1 cellular context compared by ENCODE assay signal in the genomic region with DNA sequence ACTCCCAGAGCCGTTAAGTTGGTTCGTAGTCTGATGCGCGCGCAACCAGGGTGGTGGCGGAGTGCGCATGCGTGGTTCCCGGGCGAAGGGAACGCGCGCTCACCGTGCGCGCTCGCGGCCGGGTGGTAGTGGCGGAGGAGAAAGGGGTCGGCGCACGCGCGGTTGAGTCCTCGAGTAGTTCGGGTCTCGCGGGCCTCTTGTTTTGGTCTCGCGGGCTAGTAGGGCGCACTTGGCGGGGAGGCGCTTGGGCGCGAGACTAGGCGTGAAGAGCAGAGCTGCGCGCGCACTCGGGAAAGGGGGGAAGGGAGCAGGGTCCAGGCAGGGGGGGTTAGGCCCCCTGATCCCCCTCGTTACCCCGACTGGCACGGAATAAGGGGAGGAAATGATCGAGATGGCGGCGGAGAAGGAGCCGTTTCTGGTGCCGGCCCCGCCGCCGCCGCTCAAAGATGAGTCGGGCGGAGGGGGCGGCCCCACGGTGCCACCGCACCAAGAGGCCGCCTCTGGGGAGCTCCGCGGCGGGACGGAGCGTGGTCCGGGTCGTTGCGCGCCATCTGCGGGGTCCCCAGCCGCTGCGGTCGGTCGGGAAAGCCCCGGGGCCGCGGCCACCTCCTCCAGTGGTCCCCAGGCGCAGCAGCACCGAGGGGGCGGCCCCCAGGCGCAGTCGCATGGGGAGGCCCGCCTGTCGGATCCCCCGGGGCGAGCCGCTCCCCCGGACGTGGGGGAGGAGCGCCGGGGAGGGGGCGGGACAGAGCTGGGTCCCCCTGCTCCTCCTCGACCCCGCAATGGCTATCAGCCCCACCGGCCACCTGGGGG.
TF ChIP-seq lines count a peak whose summit lies in the region.

A gene with protein sequence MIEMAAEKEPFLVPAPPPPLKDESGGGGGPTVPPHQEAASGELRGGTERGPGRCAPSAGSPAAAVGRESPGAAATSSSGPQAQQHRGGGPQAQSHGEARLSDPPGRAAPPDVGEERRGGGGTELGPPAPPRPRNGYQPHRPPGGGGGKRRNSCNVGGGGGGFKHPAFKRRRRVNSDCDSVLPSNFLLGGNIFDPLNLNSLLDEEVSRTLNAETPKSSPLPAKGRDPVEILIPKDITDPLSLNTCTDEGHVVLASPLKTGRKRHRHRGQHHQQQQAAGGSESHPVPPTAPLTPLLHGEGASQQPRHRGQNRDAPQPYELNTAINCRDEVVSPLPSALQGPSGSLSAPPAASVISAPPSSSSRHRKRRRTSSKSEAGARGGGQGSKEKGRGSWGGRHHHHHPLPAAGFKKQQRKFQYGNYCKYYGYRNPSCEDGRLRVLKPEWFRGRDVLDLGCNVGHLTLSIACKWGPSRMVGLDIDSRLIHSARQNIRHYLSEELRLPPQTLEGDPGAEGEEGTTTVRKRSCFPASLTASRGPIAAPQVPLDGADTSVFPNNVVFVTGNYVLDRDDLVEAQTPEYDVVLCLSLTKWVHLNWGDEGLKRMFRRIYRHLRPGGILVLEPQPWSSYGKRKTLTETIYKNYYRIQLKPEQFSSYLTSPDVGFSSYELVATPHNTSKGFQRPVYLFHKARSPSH (plus strand): TSS at position 195 of the 813 bp plus-strand sequence. CDS start 188 bp downstream, at position 383.

TF ChIP-seq in K562, 482 proteins besides CTCF, POLR2A, EP300 and RAD21 (continued from another document and continues in another):
- TF ChIP-seq, protein P1, sequence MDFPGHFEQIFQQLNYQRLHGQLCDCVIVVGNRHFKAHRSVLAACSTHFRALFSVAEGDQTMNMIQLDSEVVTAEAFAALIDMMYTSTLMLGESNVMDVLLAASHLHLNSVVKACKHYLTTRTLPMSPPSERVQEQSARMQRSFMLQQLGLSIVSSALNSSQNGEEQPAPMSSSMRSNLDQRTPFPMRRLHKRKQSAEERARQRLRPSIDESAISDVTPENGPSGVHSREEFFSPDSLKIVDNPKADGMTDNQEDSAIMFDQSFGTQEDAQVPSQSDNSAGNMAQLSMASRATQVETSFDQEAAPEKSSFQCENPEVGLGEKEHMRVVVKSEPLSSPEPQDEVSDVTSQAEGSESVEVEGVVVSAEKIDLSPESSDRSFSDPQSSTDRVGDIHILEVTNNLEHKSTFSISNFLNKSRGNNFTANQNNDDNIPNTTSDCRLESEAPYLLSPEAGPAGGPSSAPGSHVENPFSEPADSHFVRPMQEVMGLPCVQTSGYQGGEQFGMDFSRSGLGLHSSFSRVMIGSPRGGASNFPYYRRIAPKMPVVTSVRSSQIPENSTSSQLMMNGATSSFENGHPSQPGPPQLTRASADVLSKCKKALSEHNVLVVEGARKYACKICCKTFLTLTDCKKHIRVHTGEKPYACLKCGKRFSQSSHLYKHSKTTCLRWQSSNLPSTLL (IDR thresholded peaks at IDR 0.05), result no peak
- TF ChIP-seq, protein P2, sequence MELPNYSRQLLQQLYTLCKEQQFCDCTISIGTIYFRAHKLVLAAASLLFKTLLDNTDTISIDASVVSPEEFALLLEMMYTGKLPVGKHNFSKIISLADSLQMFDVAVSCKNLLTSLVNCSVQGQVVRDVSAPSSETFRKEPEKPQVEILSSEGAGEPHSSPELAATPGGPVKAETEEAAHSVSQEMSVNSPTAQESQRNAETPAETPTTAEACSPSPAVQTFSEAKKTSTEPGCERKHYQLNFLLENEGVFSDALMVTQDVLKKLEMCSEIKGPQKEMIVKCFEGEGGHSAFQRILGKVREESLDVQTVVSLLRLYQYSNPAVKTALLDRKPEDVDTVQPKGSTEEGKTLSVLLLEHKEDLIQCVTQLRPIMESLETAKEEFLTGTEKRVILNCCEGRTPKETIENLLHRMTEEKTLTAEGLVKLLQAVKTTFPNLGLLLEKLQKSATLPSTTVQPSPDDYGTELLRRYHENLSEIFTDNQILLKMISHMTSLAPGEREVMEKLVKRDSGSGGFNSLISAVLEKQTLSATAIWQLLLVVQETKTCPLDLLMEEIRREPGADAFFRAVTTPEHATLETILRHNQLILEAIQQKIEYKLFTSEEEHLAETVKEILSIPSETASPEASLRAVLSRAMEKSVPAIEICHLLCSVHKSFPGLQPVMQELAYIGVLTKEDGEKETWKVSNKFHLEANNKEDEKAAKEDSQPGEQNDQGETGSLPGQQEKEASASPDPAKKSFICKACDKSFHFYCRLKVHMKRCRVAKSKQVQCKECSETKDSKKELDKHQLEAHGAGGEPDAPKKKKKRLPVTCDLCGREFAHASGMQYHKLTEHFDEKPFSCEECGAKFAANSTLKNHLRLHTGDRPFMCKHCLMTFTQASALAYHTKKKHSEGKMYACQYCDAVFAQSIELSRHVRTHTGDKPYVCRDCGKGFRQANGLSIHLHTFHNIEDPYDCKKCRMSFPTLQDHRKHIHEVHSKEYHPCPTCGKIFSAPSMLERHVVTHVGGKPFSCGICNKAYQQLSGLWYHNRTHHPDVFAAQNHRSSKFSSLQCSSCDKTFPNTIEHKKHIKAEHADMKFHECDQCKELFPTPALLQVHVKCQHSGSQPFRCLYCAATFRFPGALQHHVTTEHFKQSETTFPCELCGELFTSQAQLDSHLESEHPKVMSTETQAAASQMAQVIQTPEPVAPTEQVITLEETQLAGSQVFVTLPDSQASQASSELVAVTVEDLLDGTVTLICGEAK (IDR thresholded peaks at IDR 0.05), result no peak
- TF ChIP-seq, protein P2 (CRISPR knock-in tag; IDR thresholded peaks at IDR 0.05), result no peak
- TF ChIP-seq ZNF830 (CRISPR knock-in tag; IDR thresholded peaks at IDR 0.05), result peak; percentile 95
- TF ChIP-seq EHMT2 (IDR thresholded peaks at IDR 0.05), result no peak
- TF ChIP-seq ZNF717 (CRISPR knock-in tag; IDR thresholded peaks at IDR 0.05), result no peak
- TF ChIP-seq, protein P3, sequence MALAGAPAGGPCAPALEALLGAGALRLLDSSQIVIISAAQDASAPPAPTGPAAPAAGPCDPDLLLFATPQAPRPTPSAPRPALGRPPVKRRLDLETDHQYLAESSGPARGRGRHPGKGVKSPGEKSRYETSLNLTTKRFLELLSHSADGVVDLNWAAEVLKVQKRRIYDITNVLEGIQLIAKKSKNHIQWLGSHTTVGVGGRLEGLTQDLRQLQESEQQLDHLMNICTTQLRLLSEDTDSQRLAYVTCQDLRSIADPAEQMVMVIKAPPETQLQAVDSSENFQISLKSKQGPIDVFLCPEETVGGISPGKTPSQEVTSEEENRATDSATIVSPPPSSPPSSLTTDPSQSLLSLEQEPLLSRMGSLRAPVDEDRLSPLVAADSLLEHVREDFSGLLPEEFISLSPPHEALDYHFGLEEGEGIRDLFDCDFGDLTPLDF (CRISPR knock-in tag; IDR thresholded peaks at IDR 0.05), result no peak; the same call in 1 of the 2 replicates
- 0 out of 2 replicates have a peak, but pooled peaks have one; percentile 12 for TF ChIP-seq SMARCA5 (IDR thresholded peaks at IDR 0.05)
- TF ChIP-seq, protein P4, sequence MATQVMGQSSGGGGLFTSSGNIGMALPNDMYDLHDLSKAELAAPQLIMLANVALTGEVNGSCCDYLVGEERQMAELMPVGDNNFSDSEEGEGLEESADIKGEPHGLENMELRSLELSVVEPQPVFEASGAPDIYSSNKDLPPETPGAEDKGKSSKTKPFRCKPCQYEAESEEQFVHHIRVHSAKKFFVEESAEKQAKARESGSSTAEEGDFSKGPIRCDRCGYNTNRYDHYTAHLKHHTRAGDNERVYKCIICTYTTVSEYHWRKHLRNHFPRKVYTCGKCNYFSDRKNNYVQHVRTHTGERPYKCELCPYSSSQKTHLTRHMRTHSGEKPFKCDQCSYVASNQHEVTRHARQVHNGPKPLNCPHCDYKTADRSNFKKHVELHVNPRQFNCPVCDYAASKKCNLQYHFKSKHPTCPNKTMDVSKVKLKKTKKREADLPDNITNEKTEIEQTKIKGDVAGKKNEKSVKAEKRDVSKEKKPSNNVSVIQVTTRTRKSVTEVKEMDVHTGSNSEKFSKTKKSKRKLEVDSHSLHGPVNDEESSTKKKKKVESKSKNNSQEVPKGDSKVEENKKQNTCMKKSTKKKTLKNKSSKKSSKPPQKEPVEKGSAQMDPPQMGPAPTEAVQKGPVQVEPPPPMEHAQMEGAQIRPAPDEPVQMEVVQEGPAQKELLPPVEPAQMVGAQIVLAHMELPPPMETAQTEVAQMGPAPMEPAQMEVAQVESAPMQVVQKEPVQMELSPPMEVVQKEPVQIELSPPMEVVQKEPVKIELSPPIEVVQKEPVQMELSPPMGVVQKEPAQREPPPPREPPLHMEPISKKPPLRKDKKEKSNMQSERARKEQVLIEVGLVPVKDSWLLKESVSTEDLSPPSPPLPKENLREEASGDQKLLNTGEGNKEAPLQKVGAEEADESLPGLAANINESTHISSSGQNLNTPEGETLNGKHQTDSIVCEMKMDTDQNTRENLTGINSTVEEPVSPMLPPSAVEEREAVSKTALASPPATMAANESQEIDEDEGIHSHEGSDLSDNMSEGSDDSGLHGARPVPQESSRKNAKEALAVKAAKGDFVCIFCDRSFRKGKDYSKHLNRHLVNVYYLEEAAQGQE (CRISPR knock-in tag; IDR thresholded peaks at IDR 0.05; ENCODE audit: low read depth), result peak; percentile 71
- no peak for TF ChIP-seq IFI16 (CRISPR knock-in tag; IDR thresholded peaks at IDR 0.05)
- peak; percentile 64; the same call in 1 of the 2 replicates for TF ChIP-seq KLF1 (tag; IDR thresholded peaks at IDR 0.05)
- no peak for TF ChIP-seq KDM1A (IDR thresholded peaks at IDR 0.05)
- TF ChIP-seq TEAD4 (IDR thresholded peaks at IDR 0.05; ENCODE audit: low read length), result no peak; the same call in 1 of the 2 replicates
- 0 out of 2 replicates have a peak, but pooled peaks have one; percentile 40 for TF ChIP-seq TEAD4 (CRISPR knock-in tag; IDR thresholded peaks at IDR 0.05; ENCODE audit: borderline replicate concordance)
- TF ChIP-seq, protein P5, sequence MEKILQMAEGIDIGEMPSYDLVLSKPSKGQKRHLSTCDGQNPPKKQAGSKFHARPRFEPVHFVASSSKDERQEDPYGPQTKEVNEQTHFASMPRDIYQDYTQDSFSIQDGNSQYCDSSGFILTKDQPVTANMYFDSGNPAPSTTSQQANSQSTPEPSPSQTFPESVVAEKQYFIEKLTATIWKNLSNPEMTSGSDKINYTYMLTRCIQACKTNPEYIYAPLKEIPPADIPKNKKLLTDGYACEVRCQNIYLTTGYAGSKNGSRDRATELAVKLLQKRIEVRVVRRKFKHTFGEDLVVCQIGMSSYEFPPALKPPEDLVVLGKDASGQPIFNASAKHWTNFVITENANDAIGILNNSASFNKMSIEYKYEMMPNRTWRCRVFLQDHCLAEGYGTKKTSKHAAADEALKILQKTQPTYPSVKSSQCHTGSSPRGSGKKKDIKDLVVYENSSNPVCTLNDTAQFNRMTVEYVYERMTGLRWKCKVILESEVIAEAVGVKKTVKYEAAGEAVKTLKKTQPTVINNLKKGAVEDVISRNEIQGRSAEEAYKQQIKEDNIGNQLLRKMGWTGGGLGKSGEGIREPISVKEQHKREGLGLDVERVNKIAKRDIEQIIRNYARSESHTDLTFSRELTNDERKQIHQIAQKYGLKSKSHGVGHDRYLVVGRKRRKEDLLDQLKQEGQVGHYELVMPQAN (IDR thresholded peaks at IDR 0.05; ENCODE audit: borderline replicate concordance), result no peak
- TF ChIP-seq, protein P6, sequence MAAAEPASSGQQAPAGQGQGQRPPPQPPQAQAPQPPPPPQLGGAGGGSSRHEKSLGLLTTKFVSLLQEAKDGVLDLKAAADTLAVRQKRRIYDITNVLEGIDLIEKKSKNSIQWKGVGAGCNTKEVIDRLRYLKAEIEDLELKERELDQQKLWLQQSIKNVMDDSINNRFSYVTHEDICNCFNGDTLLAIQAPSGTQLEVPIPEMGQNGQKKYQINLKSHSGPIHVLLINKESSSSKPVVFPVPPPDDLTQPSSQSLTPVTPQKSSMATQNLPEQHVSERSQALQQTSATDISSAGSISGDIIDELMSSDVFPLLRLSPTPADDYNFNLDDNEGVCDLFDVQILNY (CRISPR knock-in tag; IDR thresholded peaks at IDR 0.05), result no peak
- TF ChIP-seq TCFL5 (CRISPR knock-in tag; conservative IDR thresholded peaks at IDR 0.05), result no peak
- TF ChIP-seq POLR2AphosphoS2 (IDR thresholded peaks at IDR 0.05; ENCODE audit: low read length), result peak; percentile 44; the same call in 1 of the 2 replicates
- TF ChIP-seq ZNF695 (CRISPR knock-in tag; IDR thresholded peaks at IDR 0.05), result no peak
- peak in 1 of 2 experiments; percentile 18; a peak in 1 of 4 replicates for TF ChIP-seq FOXK2 (conservative IDR thresholded peaks at IDR 0.05 in 1 of 2, IDR thresholded peaks at IDR 0.05 in 1 of 2; ENCODE audit: low read depth in 2 of 2)
- TF ChIP-seq, protein P7, sequence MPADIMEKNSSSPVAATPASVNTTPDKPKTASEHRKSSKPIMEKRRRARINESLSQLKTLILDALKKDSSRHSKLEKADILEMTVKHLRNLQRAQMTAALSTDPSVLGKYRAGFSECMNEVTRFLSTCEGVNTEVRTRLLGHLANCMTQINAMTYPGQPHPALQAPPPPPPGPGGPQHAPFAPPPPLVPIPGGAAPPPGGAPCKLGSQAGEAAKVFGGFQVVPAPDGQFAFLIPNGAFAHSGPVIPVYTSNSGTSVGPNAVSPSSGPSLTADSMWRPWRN (IDR thresholded peaks at IDR 0.05; ENCODE audit: low read depth), result no peak
- no peak for TF ChIP-seq JUN (IDR thresholded peaks at IDR 0.05; ENCODE audit: borderline replicate concordance, low read depth, low read length)
- no peak for TF ChIP-seq JUN (CRISPR knock-in tag; IDR thresholded peaks at IDR 0.05; ENCODE audit: borderline replicate concordance)
- no peak for TF ChIP-seq ZNF561 (CRISPR knock-in tag; conservative IDR thresholded peaks at IDR 0.05)
- TF ChIP-seq ZNF12 (CRISPR knock-in tag; IDR thresholded peaks at IDR 0.05), result no peak
- TF ChIP-seq, protein P8, sequence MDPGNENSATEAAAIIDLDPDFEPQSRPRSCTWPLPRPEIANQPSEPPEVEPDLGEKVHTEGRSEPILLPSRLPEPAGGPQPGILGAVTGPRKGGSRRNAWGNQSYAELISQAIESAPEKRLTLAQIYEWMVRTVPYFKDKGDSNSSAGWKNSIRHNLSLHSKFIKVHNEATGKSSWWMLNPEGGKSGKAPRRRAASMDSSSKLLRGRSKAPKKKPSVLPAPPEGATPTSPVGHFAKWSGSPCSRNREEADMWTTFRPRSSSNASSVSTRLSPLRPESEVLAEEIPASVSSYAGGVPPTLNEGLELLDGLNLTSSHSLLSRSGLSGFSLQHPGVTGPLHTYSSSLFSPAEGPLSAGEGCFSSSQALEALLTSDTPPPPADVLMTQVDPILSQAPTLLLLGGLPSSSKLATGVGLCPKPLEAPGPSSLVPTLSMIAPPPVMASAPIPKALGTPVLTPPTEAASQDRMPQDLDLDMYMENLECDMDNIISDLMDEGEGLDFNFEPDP (CRISPR knock-in tag; IDR thresholded peaks at IDR 0.05), result no peak
